1 cellular context compared by ENCODE assay signal in genomic region chr17:75764417-75764710, GRCh38.
TF ChIP-seq lines count a peak whose summit lies in the region.

No MANE protein-coding gene starts in this region.

TF ChIP-seq in endothelial cell of umbilical vein, 7 proteins besides CTCF, POLR2A, EP300 and RAD21:
- TF ChIP-seq GATA2 (IDR thresholded peaks at IDR 0.05; ENCODE audit: insufficient read depth, insufficient read length, low read depth, low read length) (no peak), JUN (IDR thresholded peaks at IDR 0.05; ENCODE audit: borderline replicate concordance, insufficient read depth, insufficient read length, low read depth) (no peak), EZH2 (IDR thresholded peaks at IDR 0.05; ENCODE audit: borderline replicate concordance, low read depth, low read length, severe bottlenecking) (no peak), FOS (IDR thresholded peaks at IDR 0.05; ENCODE audit: borderline replicate concordance, insufficient read depth, low read length) (no peak), MYC (IDR thresholded peaks at IDR 0.05; ENCODE audit: low read depth, low read length) (no peak), POLR2AphosphoS5 (IDR thresholded peaks at IDR 0.05; ENCODE audit: insufficient read depth, low read depth, low read length) (no peak)
- TF ChIP-seq, protein P1, sequence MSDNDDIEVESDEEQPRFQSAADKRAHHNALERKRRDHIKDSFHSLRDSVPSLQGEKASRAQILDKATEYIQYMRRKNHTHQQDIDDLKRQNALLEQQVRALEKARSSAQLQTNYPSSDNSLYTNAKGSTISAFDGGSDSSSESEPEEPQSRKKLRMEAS (IDR thresholded peaks at IDR 0.05; ENCODE audit: insufficient read depth, insufficient read length): no peak
TF ChIP-seq in endothelial cell of umbilical vein: peak in this region for 0.
